8 cellular contexts compared by ENCODE assay signal in genomic region chr2:222690564-222691200, GRCh38. TPM values are rescaled to one million over a fixed set of nuclear protein-coding genes. Genes with fewer than 3 reads are reported as not detected.
DNase-seq lines count a peak whose midpoint lies in the region; ATAC-seq and TF ChIP-seq lines count a peak whose summit lies in the region.

No MANE protein-coding gene starts in this region.

- H3K4me3 Mint-ChIP-seq in CD8-positive, alpha-beta T cell: no peak overlapping the region

- H3K4me1 ChIP-seq in CD8-positive, alpha-beta T cell (ENCODE audit: insufficient read depth, low read length): no peaks in the 10 kb centered on the region

- H3K4me3 ChIP-seq in CD8-positive, alpha-beta T cell (ENCODE audit: low read depth, low read length): no peak overlapping the region
- H3K4me3 ChIP-seq in coronary artery: no peak overlapping the region

- peak; percentile 100 for ATAC-seq in CD8-positive, alpha-beta T cell
- ATAC-seq in HG03280 (IDR thresholded peaks at IDR 0.05; ENCODE audit: unreplicated experiment): peak; percentile 96

- no peak overlapping the region for H3K27ac Mint-ChIP-seq in CD8-positive, alpha-beta T cell

- intact Hi-C loops in CD8-positive, alpha-beta T cell (cut with DNase I, micrococcal nuclease): loop anchor here (1.0 kb wide), 2 partner anchors 34 to 213 kb away; partner anchors contain the start of gene FARSB (in 1 of the 2)

- no peak overlapping the region for H3K27ac ChIP-seq in CD8-positive, alpha-beta T cell (ENCODE audit: low read depth, low read length)
- H3K27ac ChIP-seq in coronary artery: no peak overlapping the region

- DNase-seq in CD8-positive, alpha-beta T cell: peak; percentile 31 to 77 (median 71)
- DNase-seq in GM19240 (ENCODE audit: insufficient read length, low spot score) (peak; percentile 73), NCI-H345 treated with DMSO at 0.1 percent for 48 hours (lab: John Stamatoyannopoulos, UW; ENCODE audit: unreplicated experiment) (peak; percentile 53), coronary artery (ENCODE audit: low spot score) (no peak), medulla oblongata (ENCODE audit: extremely low spot score) (peak; percentile 87)
- DNase-seq in activated CD4-positive, alpha-beta T cell treated with anti-CD3 and anti-CD28 coated beads for 4 hours: peak; percentile 54 to 68
- DNase-seq in stimulated activated CD8-positive, alpha-beta memory T cell treated with anti-CD3 and anti-CD28 coated beads, Interleukin-15, amount 100 ng/mL, for 4 hours (ENCODE audit: low read depth in 2 of 2): peak; percentile 27 to 28

- H3K36me3 Mint-ChIP-seq in CD8-positive, alpha-beta T cell: no peaks in the 10 kb centered on the region

- no peaks in the 10 kb centered on the region for H3K9me3 ChIP-seq in CD8-positive, alpha-beta T cell (ENCODE audit: low read length)

- POLR2A ChIA-PET in CD8-positive, alpha-beta T cell (lab: Charles Lee): no interaction called here

- no peaks in the 10 kb centered on the region for H3K9me3 Mint-ChIP-seq in CD8-positive, alpha-beta T cell

- peaks cover 9% of the 10 kb centered on the region for H3K4me1 Mint-ChIP-seq in CD8-positive, alpha-beta T cell (ENCODE audit: low read depth)

- H3K27me3 Mint-ChIP-seq in CD8-positive, alpha-beta T cell (ENCODE audit: low read depth): no peaks in the 10 kb centered on the region

- no peaks in the 10 kb centered on the region for H3K36me3 ChIP-seq in CD8-positive, alpha-beta T cell (ENCODE audit: insufficient read depth, low read length)

- H3K27me3 ChIP-seq in CD8-positive, alpha-beta T cell (ENCODE audit: insufficient read depth, low read length): no peaks in the 10 kb centered on the region

- CTCF ChIA-PET in CD8-positive, alpha-beta T cell (lab: Charles Lee): interaction anchor here (0.6 to 3.0 kb wide), 18 partner anchors 9 to 269 kb away, joined by 3 to 16 read pairs (median 4); no protein-coding TSS in a partner anchor

- peak; percentile 100 for TF ChIP-seq CTCF in CD8-positive, alpha-beta T cell (IDR thresholded peaks at IDR 0.05)
- TF ChIP-seq CTCF in coronary artery (IDR thresholded peaks at IDR 0.05): peak; percentile 94

RNA-seq across cellular contexts. Expression of gene MOGAT1, which starts 19.2 kb away (rescaled TPM):
- total RNA-seq in CD8-positive, alpha-beta T cell: not detected

RNA-seq across cellular contexts. Expression of gene FARSB, which starts 34.8 kb away (rescaled TPM):
- total RNA-seq in CD8-positive, alpha-beta T cell: 1 to 10 TPM; 7.2 to 8.5 TPM
